In the genomic region with DNA sequence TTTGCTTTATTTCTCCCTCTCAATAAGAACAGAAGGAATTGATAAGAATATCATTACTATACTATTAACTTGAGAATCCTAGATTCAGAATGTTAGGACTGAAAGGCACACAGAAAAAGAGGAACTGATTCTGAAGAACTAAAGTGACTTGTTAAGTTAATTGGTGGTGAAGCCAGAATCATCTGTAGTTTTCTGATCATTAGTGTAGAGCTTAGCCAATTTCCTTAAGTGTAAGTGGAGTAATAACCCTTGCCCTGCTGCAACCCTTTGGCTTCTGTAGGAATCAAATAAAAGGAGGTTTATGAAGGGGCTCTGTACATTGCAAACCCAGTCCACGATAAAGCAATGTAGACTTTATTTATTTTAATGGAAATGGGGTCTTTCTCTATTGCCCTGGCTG, we compare ENCODE assay signal across 1 cellular context.
A peak's percentile ranks its signal among the peaks of the same experiment; 100 is the strongest.
TF ChIP-seq lines count a peak whose summit lies in the region.

No MANE protein-coding gene starts in this region.

TF ChIP-seq in GM12878, 131 proteins besides CTCF, POLR2A, EP300 and RAD21 (continued from another document and continues in another):
- TF ChIP-seq, protein P1, sequence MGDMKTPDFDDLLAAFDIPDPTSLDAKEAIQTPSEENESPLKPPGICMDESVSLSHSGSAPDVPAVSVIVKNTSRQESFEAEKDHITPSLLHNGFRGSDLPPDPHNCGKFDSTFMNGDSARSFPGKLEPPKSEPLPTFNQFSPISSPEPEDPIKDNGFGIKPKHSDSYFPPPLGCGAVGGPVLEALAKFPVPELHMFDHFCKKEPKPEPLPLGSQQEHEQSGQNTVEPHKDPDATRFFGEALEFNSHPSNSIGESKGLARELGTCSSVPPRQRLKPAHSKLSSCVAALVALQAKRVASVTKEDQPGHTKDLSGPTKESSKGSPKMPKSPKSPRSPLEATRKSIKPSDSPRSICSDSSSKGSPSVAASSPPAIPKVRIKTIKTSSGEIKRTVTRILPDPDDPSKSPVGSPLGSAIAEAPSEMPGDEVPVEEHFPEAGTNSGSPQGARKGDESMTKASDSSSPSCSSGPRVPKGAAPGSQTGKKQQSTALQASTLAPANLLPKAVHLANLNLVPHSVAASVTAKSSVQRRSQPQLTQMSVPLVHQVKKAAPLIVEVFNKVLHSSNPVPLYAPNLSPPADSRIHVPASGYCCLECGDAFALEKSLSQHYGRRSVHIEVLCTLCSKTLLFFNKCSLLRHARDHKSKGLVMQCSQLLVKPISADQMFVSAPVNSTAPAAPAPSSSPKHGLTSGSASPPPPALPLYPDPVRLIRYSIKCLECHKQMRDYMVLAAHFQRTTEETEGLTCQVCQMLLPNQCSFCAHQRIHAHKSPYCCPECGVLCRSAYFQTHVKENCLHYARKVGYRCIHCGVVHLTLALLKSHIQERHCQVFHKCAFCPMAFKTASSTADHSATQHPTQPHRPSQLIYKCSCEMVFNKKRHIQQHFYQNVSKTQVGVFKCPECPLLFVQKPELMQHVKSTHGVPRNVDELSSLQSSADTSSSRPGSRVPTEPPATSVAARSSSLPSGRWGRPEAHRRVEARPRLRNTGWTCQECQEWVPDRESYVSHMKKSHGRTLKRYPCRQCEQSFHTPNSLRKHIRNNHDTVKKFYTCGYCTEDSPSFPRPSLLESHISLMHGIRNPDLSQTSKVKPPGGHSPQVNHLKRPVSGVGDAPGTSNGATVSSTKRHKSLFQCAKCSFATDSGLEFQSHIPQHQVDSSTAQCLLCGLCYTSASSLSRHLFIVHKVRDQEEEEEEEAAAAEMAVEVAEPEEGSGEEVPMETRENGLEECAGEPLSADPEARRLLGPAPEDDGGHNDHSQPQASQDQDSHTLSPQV (IDR thresholded peaks at IDR 0.05) = no peak
- TF ChIP-seq SREBF1 (IDR thresholded peaks at IDR 0.05; ENCODE audit: low read length) (no peak), MTA2 (IDR thresholded peaks at IDR 0.05; ENCODE audit: low read depth) (peak; percentile 100), KLF5 (IDR thresholded peaks at IDR 0.05; ENCODE audit: partially characterized antibody) (no peak), PAX8 (IDR thresholded peaks at IDR 0.05) (no peak), ASH2L (IDR thresholded peaks at IDR 0.05; ENCODE audit: borderline replicate concordance, low read depth) (no peak), BMI1 (IDR thresholded peaks at IDR 0.05; ENCODE audit: borderline replicate concordance) (0 out of 2 replicates have a peak, but pooled peaks have one; percentile 47), TARDBP (IDR thresholded peaks at IDR 0.05; ENCODE audit: borderline replicate concordance) (no peak), ZZZ3 (IDR thresholded peaks at IDR 0.05; ENCODE audit: control insufficient read depth, insufficient read length, low read depth) (no peak), CHD1 (IDR thresholded peaks at IDR 0.05; ENCODE audit: low read depth, low read length) (no peak)
- TF ChIP-seq, protein P2, sequence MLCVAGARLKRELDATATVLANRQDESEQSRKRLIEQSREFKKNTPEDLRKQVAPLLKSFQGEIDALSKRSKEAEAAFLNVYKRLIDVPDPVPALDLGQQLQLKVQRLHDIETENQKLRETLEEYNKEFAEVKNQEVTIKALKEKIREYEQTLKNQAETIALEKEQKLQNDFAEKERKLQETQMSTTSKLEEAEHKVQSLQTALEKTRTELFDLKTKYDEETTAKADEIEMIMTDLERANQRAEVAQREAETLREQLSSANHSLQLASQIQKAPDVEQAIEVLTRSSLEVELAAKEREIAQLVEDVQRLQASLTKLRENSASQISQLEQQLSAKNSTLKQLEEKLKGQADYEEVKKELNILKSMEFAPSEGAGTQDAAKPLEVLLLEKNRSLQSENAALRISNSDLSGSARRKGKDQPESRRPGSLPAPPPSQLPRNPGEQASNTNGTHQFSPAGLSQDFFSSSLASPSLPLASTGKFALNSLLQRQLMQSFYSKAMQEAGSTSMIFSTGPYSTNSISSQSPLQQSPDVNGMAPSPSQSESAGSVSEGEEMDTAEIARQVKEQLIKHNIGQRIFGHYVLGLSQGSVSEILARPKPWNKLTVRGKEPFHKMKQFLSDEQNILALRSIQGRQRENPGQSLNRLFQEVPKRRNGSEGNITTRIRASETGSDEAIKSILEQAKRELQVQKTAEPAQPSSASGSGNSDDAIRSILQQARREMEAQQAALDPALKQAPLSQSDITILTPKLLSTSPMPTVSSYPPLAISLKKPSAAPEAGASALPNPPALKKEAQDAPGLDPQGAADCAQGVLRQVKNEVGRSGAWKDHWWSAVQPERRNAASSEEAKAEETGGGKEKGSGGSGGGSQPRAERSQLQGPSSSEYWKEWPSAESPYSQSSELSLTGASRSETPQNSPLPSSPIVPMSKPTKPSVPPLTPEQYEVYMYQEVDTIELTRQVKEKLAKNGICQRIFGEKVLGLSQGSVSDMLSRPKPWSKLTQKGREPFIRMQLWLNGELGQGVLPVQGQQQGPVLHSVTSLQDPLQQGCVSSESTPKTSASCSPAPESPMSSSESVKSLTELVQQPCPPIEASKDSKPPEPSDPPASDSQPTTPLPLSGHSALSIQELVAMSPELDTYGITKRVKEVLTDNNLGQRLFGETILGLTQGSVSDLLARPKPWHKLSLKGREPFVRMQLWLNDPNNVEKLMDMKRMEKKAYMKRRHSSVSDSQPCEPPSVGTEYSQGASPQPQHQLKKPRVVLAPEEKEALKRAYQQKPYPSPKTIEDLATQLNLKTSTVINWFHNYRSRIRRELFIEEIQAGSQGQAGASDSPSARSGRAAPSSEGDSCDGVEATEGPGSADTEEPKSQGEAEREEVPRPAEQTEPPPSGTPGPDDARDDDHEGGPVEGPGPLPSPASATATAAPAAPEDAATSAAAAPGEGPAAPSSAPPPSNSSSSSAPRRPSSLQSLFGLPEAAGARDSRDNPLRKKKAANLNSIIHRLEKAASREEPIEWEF (IDR thresholded peaks at IDR 0.05; ENCODE audit: insufficient replicate concordance, low read depth, low read length) = peak; percentile 41
- TF ChIP-seq, protein P3, sequence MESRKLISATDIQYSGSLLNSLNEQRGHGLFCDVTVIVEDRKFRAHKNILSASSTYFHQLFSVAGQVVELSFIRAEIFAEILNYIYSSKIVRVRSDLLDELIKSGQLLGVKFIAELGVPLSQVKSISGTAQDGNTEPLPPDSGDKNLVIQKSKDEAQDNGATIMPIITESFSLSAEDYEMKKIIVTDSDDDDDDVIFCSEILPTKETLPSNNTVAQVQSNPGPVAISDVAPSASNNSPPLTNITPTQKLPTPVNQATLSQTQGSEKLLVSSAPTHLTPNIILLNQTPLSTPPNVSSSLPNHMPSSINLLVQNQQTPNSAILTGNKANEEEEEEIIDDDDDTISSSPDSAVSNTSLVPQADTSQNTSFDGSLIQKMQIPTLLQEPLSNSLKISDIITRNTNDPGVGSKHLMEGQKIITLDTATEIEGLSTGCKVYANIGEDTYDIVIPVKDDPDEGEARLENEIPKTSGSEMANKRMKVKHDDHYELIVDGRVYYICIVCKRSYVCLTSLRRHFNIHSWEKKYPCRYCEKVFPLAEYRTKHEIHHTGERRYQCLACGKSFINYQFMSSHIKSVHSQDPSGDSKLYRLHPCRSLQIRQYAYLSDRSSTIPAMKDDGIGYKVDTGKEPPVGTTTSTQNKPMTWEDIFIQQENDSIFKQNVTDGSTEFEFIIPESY (IDR thresholded peaks at IDR 0.05) = no peak
- TF ChIP-seq, protein P4, sequence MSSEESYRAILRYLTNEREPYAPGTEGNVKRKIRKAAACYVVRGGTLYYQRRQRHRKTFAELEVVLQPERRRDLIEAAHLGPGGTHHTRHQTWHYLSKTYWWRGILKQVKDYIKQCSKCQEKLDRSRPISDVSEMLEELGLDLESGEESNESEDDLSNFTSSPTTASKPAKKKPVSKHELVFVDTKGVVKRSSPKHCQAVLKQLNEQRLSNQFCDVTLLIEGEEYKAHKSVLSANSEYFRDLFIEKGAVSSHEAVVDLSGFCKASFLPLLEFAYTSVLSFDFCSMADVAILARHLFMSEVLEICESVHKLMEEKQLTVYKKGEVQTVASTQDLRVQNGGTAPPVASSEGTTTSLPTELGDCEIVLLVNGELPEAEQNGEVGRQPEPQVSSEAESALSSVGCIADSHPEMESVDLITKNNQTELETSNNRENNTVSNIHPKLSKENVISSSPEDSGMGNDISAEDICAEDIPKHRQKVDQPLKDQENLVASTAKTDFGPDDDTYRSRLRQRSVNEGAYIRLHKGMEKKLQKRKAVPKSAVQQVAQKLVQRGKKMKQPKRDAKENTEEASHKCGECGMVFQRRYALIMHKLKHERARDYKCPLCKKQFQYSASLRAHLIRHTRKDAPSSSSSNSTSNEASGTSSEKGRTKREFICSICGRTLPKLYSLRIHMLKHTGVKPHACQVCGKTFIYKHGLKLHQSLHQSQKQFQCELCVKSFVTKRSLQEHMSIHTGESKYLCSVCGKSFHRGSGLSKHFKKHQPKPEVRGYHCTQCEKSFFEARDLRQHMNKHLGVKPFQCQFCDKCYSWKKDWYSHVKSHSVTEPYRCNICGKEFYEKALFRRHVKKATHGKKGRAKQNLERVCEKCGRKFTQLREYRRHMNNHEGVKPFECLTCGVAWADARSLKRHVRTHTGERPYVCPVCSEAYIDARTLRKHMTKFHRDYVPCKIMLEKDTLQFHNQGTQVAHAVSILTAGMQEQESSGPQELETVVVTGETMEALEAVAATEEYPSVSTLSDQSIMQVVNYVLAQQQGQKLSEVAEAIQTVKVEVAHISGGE (CRISPR knock-in tag; IDR thresholded peaks at IDR 0.05) = no peak
- TF ChIP-seq, protein P5, sequence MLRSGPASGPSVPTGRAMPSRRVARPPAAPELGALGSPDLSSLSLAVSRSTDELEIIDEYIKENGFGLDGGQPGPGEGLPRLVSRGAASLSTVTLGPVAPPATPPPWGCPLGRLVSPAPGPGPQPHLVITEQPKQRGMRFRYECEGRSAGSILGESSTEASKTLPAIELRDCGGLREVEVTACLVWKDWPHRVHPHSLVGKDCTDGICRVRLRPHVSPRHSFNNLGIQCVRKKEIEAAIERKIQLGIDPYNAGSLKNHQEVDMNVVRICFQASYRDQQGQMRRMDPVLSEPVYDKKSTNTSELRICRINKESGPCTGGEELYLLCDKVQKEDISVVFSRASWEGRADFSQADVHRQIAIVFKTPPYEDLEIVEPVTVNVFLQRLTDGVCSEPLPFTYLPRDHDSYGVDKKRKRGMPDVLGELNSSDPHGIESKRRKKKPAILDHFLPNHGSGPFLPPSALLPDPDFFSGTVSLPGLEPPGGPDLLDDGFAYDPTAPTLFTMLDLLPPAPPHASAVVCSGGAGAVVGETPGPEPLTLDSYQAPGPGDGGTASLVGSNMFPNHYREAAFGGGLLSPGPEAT (IDR thresholded peaks at IDR 0.05; ENCODE audit: low read depth) = peak; percentile 75
- TF ChIP-seq, protein P6, sequence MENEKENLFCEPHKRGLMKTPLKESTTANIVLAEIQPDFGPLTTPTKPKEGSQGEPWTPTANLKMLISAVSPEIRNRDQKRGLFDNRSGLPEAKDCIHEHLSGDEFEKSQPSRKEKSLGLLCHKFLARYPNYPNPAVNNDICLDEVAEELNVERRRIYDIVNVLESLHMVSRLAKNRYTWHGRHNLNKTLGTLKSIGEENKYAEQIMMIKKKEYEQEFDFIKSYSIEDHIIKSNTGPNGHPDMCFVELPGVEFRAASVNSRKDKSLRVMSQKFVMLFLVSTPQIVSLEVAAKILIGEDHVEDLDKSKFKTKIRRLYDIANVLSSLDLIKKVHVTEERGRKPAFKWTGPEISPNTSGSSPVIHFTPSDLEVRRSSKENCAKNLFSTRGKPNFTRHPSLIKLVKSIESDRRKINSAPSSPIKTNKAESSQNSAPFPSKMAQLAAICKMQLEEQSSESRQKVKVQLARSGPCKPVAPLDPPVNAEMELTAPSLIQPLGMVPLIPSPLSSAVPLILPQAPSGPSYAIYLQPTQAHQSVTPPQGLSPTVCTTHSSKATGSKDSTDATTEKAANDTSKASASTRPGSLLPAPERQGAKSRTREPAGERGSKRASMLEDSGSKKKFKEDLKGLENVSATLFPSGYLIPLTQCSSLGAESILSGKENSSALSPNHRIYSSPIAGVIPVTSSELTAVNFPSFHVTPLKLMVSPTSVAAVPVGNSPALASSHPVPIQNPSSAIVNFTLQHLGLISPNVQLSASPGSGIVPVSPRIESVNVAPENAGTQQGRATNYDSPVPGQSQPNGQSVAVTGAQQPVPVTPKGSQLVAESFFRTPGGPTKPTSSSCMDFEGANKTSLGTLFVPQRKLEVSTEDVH (IDR thresholded peaks at IDR 0.05; ENCODE audit: low read depth, partially characterized antibody) = no peak
- TF ChIP-seq, protein P7, sequence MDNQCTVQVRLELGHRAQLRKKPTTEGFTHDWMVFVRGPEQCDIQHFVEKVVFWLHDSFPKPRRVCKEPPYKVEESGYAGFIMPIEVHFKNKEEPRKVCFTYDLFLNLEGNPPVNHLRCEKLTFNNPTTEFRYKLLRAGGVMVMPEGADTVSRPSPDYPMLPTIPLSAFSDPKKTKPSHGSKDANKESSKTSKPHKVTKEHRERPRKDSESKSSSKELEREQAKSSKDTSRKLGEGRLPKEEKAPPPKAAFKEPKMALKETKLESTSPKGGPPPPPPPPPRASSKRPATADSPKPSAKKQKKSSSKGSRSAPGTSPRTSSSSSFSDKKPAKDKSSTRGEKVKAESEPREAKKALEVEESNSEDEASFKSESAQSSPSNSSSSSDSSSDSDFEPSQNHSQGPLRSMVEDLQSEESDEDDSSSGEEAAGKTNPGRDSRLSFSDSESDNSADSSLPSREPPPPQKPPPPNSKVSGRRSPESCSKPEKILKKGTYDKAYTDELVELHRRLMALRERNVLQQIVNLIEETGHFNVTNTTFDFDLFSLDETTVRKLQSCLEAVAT (IDR thresholded peaks at IDR 0.05) = no peak
- TF ChIP-seq, protein P8, sequence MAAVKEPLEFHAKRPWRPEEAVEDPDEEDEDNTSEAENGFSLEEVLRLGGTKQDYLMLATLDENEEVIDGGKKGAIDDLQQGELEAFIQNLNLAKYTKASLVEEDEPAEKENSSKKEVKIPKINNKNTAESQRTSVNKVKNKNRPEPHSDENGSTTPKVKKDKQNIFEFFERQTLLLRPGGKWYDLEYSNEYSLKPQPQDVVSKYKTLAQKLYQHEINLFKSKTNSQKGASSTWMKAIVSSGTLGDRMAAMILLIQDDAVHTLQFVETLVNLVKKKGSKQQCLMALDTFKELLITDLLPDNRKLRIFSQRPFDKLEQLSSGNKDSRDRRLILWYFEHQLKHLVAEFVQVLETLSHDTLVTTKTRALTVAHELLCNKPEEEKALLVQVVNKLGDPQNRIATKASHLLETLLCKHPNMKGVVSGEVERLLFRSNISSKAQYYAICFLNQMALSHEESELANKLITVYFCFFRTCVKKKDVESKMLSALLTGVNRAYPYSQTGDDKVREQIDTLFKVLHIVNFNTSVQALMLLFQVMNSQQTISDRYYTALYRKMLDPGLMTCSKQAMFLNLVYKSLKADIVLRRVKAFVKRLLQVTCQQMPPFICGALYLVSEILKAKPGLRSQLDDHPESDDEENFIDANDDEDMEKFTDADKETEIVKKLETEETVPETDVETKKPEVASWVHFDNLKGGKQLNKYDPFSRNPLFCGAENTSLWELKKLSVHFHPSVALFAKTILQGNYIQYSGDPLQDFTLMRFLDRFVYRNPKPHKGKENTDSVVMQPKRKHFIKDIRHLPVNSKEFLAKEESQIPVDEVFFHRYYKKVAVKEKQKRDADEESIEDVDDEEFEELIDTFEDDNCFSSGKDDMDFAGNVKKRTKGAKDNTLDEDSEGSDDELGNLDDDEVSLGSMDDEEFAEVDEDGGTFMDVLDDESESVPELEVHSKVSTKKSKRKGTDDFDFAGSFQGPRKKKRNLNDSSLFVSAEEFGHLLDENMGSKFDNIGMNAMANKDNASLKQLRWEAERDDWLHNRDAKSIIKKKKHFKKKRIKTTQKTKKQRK (IDR thresholded peaks at IDR 0.05; ENCODE audit: low read depth, low read length) = no peak
- TF ChIP-seq, protein P9, sequence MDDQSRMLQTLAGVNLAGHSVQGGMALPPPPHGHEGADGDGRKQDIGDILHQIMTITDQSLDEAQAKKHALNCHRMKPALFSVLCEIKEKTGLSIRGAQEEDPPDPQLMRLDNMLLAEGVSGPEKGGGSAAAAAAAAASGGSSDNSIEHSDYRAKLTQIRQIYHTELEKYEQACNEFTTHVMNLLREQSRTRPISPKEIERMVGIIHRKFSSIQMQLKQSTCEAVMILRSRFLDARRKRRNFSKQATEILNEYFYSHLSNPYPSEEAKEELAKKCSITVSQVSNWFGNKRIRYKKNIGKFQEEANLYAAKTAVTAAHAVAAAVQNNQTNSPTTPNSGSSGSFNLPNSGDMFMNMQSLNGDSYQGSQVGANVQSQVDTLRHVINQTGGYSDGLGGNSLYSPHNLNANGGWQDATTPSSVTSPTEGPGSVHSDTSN (IDR thresholded peaks at IDR 0.05; ENCODE audit: insufficient replicate concordance, low read depth, low read length) = no peak
